In the genomic region with DNA sequence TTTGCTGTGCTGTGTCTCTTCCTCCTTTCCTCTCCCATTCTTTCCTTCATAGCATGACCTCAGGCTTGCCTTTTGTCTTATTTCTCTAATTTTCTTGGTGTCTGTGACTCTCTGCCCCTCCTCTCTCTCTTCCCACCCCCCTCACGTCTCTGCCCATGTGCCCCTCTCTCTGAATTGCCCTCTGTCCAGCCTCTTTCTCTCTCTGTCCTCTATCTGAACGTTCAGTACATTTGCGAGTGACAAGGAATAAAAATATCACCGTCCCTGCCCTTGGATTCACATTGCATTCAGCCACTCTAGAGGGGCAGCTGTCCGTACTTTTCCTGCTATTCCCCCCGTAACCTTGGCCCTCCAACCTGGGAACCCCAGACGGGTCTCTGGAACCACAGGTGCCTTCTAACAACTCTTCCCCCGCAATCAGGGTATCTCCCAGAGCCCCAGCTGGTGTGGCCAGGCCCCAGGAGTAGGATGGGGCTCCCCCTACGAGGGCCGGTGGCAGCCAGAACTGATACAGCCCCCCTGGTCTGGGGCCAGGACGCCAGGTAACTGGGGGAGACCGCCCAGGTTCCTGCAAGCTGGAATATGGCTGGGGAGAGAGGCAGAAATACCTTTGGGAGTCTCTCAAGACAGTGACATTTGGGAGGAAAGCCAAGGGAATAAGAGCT, we compare ENCODE assay signal across 10 cellular contexts. TPM values are rescaled to one million over a fixed set of nuclear protein-coding genes. Genes with fewer than 3 reads are reported as not detected.
DNase-seq lines count a peak whose midpoint lies in the region; ATAC-seq and TF ChIP-seq lines count a peak whose summit lies in the region.
"Had no signal": no experiment of that assay in that cellular context is flagged by ENCODE, and none has a peak within 500 bp of the region (broad histone marks: within the 10 kb centered on the region; RNA-seq: fewer than 3 reads in every experiment).

No MANE protein-coding gene starts in this region.

- H3K27me3 ChIP-seq in rectal smooth muscle tissue (ENCODE audit: control insufficient read depth, insufficient read depth, low read length): no peaks in the 10 kb centered on the region

- TF ChIP-seq CTCF in GM10248 (IDR thresholded peaks at IDR 0.05; ENCODE audit: control extremely low read depth, extremely low read depth, low read depth, missing control alignments) (no peak), WI38 (IDR thresholded peaks at IDR 0.05; ENCODE audit: low read depth, low read length) (no peak), glutamatergic neuron (IDR thresholded peaks at IDR 0.05; ENCODE audit: partially characterized antibody, unreplicated experiment) (no peak)

- ATAC-seq in GM21360 (IDR thresholded peaks at IDR 0.05; ENCODE audit: unreplicated experiment) (no peak), HG02970 (IDR thresholded peaks at IDR 0.05; ENCODE audit: low FRiP score, unreplicated experiment) (no peak)

- CTCF ChIA-PET in GM10248 (lab: Yijun Ruan, JAX): interaction anchor here (1.0 to 1.7 kb wide), 3 partner anchors 10 to 12 kb away, joined by 3 to 4 read pairs (median 4); a partner anchor contains a TSS

- peaks cover 9% of the 10 kb centered on the region for H3K36me3 Mint-ChIP-seq in glutamatergic neuron (ENCODE audit: unreplicated experiment)

- peaks cover 7% of the 10 kb centered on the region for H3K9me3 Mint-ChIP-seq in glutamatergic neuron (ENCODE audit: unreplicated experiment)

- H3K27ac Mint-ChIP-seq in glutamatergic neuron (ENCODE audit: unreplicated experiment): peak overlapping the region; percentile 62

- no peak overlapping the region for H3K9ac ChIP-seq in rectal smooth muscle tissue (ENCODE audit: low read length)

- H3K4me1 Mint-ChIP-seq in glutamatergic neuron (ENCODE audit: low read depth, unreplicated experiment): peaks cover 4% of the 10 kb centered on the region

- H3K36me3 ChIP-seq in rectal smooth muscle tissue (ENCODE audit: control insufficient read depth, insufficient read depth, low read length): peaks cover 31% of the 10 kb centered on the region

- no peak overlapping the region for H3K27ac ChIP-seq in rectal smooth muscle tissue (ENCODE audit: low read depth, low read length)

- H3K4me3 ChIP-seq in WI38 (ENCODE audit: low read depth, low read length): peak overlapping the region; percentile 93
- H3K4me3 ChIP-seq in rectal smooth muscle tissue (ENCODE audit: low read length): peak overlapping the region; percentile 92

- POLR2A ChIA-PET in GM10248 (lab: Yijun Ruan, JAX): interaction anchor here (0.6 to 0.8 kb wide), 2 partner anchors 12 to 17 kb away, joined by 3 to 7 read pairs; no protein-coding TSS in a partner anchor

- H3K4me3 Mint-ChIP-seq in glutamatergic neuron (ENCODE audit: unreplicated experiment): peak overlapping the region; percentile 79

- H3K27me3 Mint-ChIP-seq in glutamatergic neuron (ENCODE audit: unreplicated experiment): peaks cover 14% of the 10 kb centered on the region

- H3K4me1 ChIP-seq in rectal smooth muscle tissue (ENCODE audit: control insufficient read depth, insufficient read depth, low read length): peaks cover 12% of the 10 kb centered on the region

- DNase-seq in GM10248 (ENCODE audit: extremely low spot score) (peak; percentile 42), glutamatergic neuron (no peak), globus pallidus (ENCODE audit: low spot score) (no peak), NCI-H2196 (lab: John Stamatoyannopoulos, UW; ENCODE audit: unreplicated experiment) (no peak)
- DNase-seq: cerebellar nuclear complex, NCI-H2029 had no signal

RNA-seq across cellular contexts. Expression of a gene that starts 1.8 kb away (rescaled TPM):
- 5.6 TPM for total RNA-seq in glutamatergic neuron (ENCODE audit: unreplicated experiment)

RNA-seq across cellular contexts. Expression of a gene that starts 2.2 kb away (rescaled TPM):
- total RNA-seq in glutamatergic neuron (ENCODE audit: unreplicated experiment): 0.44 TPM

RNA-seq across cellular contexts. Expression of a gene that starts 12.1 kb away (rescaled TPM):
- total RNA-seq in glutamatergic neuron (ENCODE audit: unreplicated experiment): 61.4 TPM

RNA-seq across cellular contexts. Expression of a gene that starts 31.9 kb away (rescaled TPM):
- 69.6 TPM for total RNA-seq in glutamatergic neuron (ENCODE audit: unreplicated experiment)

RNA-seq across cellular contexts. Expression of a gene that starts 35.7 kb away (rescaled TPM):
- not detected for total RNA-seq in glutamatergic neuron (ENCODE audit: unreplicated experiment)
